1 cellular context compared by ENCODE assay signal in genomic region chr17:45948881-45949624, GRCh38.
TF ChIP-seq lines count a peak whose summit lies in the region.

No MANE protein-coding gene starts in this region.

TF ChIP-seq in HepG2, 621 proteins besides CTCF, POLR2A, EP300 and RAD21 (continued from another document and continues in another):
- TF ChIP-seq ZNF280B (CRISPR knock-in tag; IDR thresholded peaks at IDR 0.05; ENCODE audit: borderline replicate concordance) (no peak), ZNF142 (CRISPR knock-in tag; IDR thresholded peaks at IDR 0.05) (no peak), RFX5 (IDR thresholded peaks at IDR 0.05; ENCODE audit: low read depth, low read length) (no peak), ZNF124 (CRISPR knock-in tag; IDR thresholded peaks at IDR 0.05) (peak; percentile 94), HBP1 (CRISPR knock-in tag; IDR thresholded peaks at IDR 0.05; ENCODE audit: low read depth) (0 out of 2 replicates have a peak, but pooled peaks have one; percentile 52), ZXDC (CRISPR knock-in tag; IDR thresholded peaks at IDR 0.05) (no peak), PHF21A (CRISPR knock-in tag; IDR thresholded peaks at IDR 0.05) (peak; percentile 69; the same call in 1 of the 2 replicates), ZNF574 (CRISPR knock-in tag; IDR thresholded peaks at IDR 0.05) (peak; percentile 81), STAG1 (CRISPR knock-in tag; IDR thresholded peaks at IDR 0.05) (peak; percentile 87), ZNF576 (CRISPR knock-in tag; IDR thresholded peaks at IDR 0.05) (peak; percentile 62; the same call in 1 of the 2 replicates), ZNF10 (CRISPR knock-in tag; IDR thresholded peaks at IDR 0.05; ENCODE audit: borderline replicate concordance, low read depth) (no peak), SNAPC4 (CRISPR knock-in tag; IDR thresholded peaks at IDR 0.05) (0 out of 2 replicates have a peak, but pooled peaks have one; percentile 39), HMGXB4 (CRISPR knock-in tag; IDR thresholded peaks at IDR 0.05; ENCODE audit: borderline replicate concordance in 1 of 2, low read depth in 1 of 2) (peak; percentile 96), ZBTB43 (CRISPR knock-in tag; conservative IDR thresholded peaks at IDR 0.05) (no peak), KAT8 (CRISPR knock-in tag; IDR thresholded peaks at IDR 0.05) (peak; percentile 76), NFIB (CRISPR knock-in tag; IDR thresholded peaks at IDR 0.05; ENCODE audit: borderline replicate concordance) (no peak), ZNF12 (CRISPR knock-in tag; IDR thresholded peaks at IDR 0.05) (peak; percentile 40; the same call in 1 of the 2 replicates), ZNF557 (CRISPR knock-in tag; IDR thresholded peaks at IDR 0.05) (no peak), NFE2 (CRISPR knock-in tag; IDR thresholded peaks at IDR 0.05) (peak; percentile 100), RAD51 (IDR thresholded peaks at IDR 0.05; ENCODE audit: borderline replicate concordance) (no peak), ZNF891 (CRISPR knock-in tag; IDR thresholded peaks at IDR 0.05) (no peak), MXI1 (IDR thresholded peaks at IDR 0.05; ENCODE audit: borderline replicate concordance, low read depth, low read length) (peak; percentile 44; the same call in 1 of the 3 replicates), ZNF275 (CRISPR knock-in tag; IDR thresholded peaks at IDR 0.05; ENCODE audit: borderline replicate concordance) (0 out of 2 replicates have a peak, but pooled peaks have one; percentile 66), NR1H2 (CRISPR knock-in tag; IDR thresholded peaks at IDR 0.05; ENCODE audit: borderline replicate concordance, low read depth) (no peak), SOX5 (CRISPR knock-in tag; IDR thresholded peaks at IDR 0.05; ENCODE audit: borderline replicate concordance) (peak; percentile 30; the same call in 1 of the 2 replicates), PRMT3 (CRISPR knock-in tag; IDR thresholded peaks at IDR 0.05; ENCODE audit: borderline replicate concordance, low read depth) (no peak), ARHGAP35 (CRISPR knock-in tag; IDR thresholded peaks at IDR 0.05; ENCODE audit: borderline replicate concordance) (peak; percentile 89; the same call in 1 of the 2 replicates)
